Comparison of ENCODE assay signal across 19 cellular contexts in the genomic region with DNA sequence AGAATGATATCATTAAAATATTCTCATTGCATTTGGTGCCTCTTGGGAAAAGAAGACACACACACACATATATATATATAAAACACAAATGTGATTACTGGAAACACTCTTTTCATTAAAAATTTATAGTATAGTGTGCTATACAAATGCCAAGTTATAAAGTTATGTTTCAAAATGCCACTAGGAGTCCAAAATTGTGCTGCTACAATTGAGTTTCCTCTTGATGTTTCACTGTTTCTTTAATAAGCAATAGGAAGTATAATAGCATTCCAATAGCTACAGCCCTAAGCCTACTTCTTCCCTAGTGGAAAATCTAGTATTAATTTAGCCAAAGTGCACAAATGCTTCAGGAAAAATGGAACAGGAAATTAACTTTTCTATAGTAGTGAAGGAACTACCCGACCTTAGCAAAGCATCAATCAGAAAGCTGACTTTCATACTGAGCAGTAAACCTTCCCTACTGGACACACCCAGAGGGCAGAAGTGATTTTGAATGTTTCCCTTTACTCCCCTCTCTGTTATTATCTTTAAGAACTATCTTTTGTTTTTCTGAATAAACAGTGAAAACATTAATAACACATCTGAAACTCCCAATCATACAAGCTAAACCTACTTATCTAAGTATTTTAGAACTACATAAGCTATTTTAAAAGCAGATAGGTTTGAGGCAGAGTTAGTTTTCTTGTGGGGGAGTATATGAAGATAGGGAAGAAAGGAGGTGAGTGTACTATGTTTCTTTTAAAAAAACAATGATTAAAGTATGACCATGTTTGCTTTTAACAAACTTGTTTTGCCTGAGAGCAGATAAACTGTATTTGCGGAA. TPM values are rescaled to one million over a fixed set of nuclear protein-coding genes. Genes with fewer than 3 reads are reported as not detected.
DNase-seq lines count a peak whose midpoint lies in the region; ATAC-seq and TF ChIP-seq lines count a peak whose summit lies in the region.
"Had no signal": no experiment of that assay in that cellular context is flagged by ENCODE, and none has a peak within 500 bp of the region (broad histone marks: within the 10 kb centered on the region; RNA-seq: fewer than 3 reads in every experiment).

No MANE protein-coding gene starts in this region.

- peak overlapping the region; percentile 45; the same call in 1 of the 2 replicates for H3K4me3 ChIP-seq in ACC112 (ENCODE audit: low read depth, low read length)
- H3K4me3 ChIP-seq in SJSA1, result no peak overlapping the region
- no peak overlapping the region for H3K4me3 ChIP-seq in fibroblast of lung (replicated peaks in 1 of 4; ENCODE audit: control extremely low read depth in 1 of 4, insufficient read depth in 1 of 4, low read depth in 3 of 4, low read length in 4 of 4)
- no peak overlapping the region for H3K4me3 ChIP-seq in gastrocnemius medialis
- no peak overlapping the region for H3K4me3 ChIP-seq in CD4-positive, alpha-beta memory T cell (ENCODE audit: low read length in 2 of 2)
- H3K4me3 ChIP-seq: A549, Peyer's patch, tibial nerve had no signal

- no peaks in the 10 kb centered on the region for H3K36me3 Mint-ChIP-seq in activated T-cell treated with anti-CD3 and anti-CD28 coated beads, Interleukin-2, amount 50 U/mL, for 4 hours (ENCODE audit: insufficient read depth)
- H3K36me3 Mint-ChIP-seq in CD4-positive, alpha-beta memory T cell, result no peaks in the 10 kb centered on the region

- DNase-seq in SJSA1 (ENCODE audit: low read depth in 1 of 2, low spot score in 2 of 2) (peak in 1 of 2 experiments; percentile 69), fibroblast of lung (ENCODE audit: low read depth in 2 of 2) (peak in 1 of 2 donors; percentile 31), gastrocnemius medialis (no peak), NCI-H510A (lab: John Stamatoyannopoulos, UW) (no peak)
- DNase-seq in activated T-cell treated with anti-CD3 and anti-CD28 coated beads, Interleukin-2, amount 50 U/mL, for 4 hours, result no peak
- no peak for DNase-seq in CD4-positive, alpha-beta memory T cell
- DNase-seq: activated CD4-positive, alpha-beta T cell treated with anti-CD3 and anti-CD28 coated beads, Interleukin-2, amount 10 ng/mL, durations not matched to agents 24 days and 14 days; hippocampal formation; Karpas-422; kidney; NCI-H82; nucleus accumbens; Peyer's patch; small intestine had no signal

- H3K27me3 ChIP-seq in ACC112 (ENCODE audit: insufficient read depth, low read length), result no peaks in the 10 kb centered on the region
- H3K27me3 ChIP-seq in SJSA1 (replicated peaks), result no peaks in the 10 kb centered on the region
- H3K27me3 ChIP-seq in fibroblast of lung (ENCODE audit: control insufficient read depth, insufficient read depth, low read length), result no peaks in the 10 kb centered on the region
- no peaks in the 10 kb centered on the region for H3K27me3 ChIP-seq in gastrocnemius medialis
- no peaks in the 10 kb centered on the region for H3K27me3 ChIP-seq in CD4-positive, alpha-beta memory T cell (ENCODE audit: insufficient read depth, low read length)
- H3K27me3 ChIP-seq: Peyer's patch, tibial nerve had no signal

- H3K27ac ChIP-seq in ACC112 (ENCODE audit: low read depth, low read length) (peak overlapping the region; percentile 87), SJSA1 (peak overlapping the region; percentile 82), fibroblast of lung (ENCODE audit: insufficient read depth, low read length) (peak overlapping the region; percentile 40), gastrocnemius medialis (peak overlapping the region; percentile 91 to 98 (median 94))
- no peak overlapping the region for H3K27ac ChIP-seq in CD4-positive, alpha-beta memory T cell (ENCODE audit: low read depth, low read length)
- H3K27ac ChIP-seq: A549, Peyer's patch had no signal

- in situ Hi-C loops in gastrocnemius medialis (cut with MboI; ENCODE audit: low sequenced_read_pairs in 4 of 4), result no loop called here

- H3K9me3 Mint-ChIP-seq in activated T-cell treated with anti-CD3 and anti-CD28 coated beads, Interleukin-2, amount 50 U/mL, for 4 hours, result no peaks in the 10 kb centered on the region
- H3K9me3 Mint-ChIP-seq in CD4-positive, alpha-beta memory T cell, result peaks cover 0 to 2% (median 0%) of the 10 kb centered on the region in 8 donors
- H3K9me3 Mint-ChIP-seq: activated CD4-positive, alpha-beta T cell treated with anti-CD3 and anti-CD28 coated beads, Interleukin-2, amount 10 ng/mL, durations not matched to agents 24 days and 14 days had no signal

- H2AFZ ChIP-seq in ACC112 (ENCODE audit: low read length, unreplicated experiment) (peak overlapping the region; percentile 47), fibroblast of lung (ENCODE audit: low read length) (no peak overlapping the region)

- CTCF ChIA-PET in CD4-positive, alpha-beta memory T cell (lab: Charles Lee; ENCODE audit: partially characterized antibody), result interaction anchor here (5.5 kb wide), 1 partner anchor 15 kb away, joined by 42 read pairs; a partner anchor contains a TSS

- intact Hi-C loops in gastrocnemius medialis (cut with DNase I; ENCODE audit: low total_unique reads), result no loop called here
- intact Hi-C loops in CD4-positive, alpha-beta memory T cell (cut with micrococcal nuclease), result no loop called here

- H3K9ac ChIP-seq in fibroblast of lung (ENCODE audit: insufficient read depth, low read length), result no peak overlapping the region

- peak overlapping the region; percentile 54 for H3K4me2 ChIP-seq in fibroblast of lung (ENCODE audit: extremely low read depth, insufficient read depth, low read length)
- H3K4me2 ChIP-seq: A549 had no signal

- TF ChIP-seq POLR2A in gastrocnemius medialis (IDR thresholded peaks at IDR 0.05), result no peak

- H3K79me2 ChIP-seq in ACC112 (ENCODE audit: control insufficient read depth, insufficient read depth, low read length, unreplicated experiment) (peaks cover 41% of the 10 kb centered on the region), fibroblast of lung (ENCODE audit: control insufficient read depth, insufficient read depth, low read length) (peaks cover 71% of the 10 kb centered on the region)

- H3K27ac Mint-ChIP-seq in CD4-positive, alpha-beta memory T cell, result no peak overlapping the region
- H3K27ac Mint-ChIP-seq: activated CD4-positive, alpha-beta T cell treated with anti-CD3 and anti-CD28 coated beads, Interleukin-2, amount 10 ng/mL, durations not matched to agents 24 days and 14 days; CD14-positive monocyte had no signal

- no peak for TF ChIP-seq CTCF in fibroblast of lung (conservative IDR thresholded peaks at IDR 0.05 in 1 of 2, IDR thresholded peaks at IDR 0.05 in 1 of 2; ENCODE audit: low read depth in 1 of 2, low read length in 2 of 2)
- TF ChIP-seq CTCF in gastrocnemius medialis (IDR thresholded peaks at IDR 0.05 in 4 of 5, conservative IDR thresholded peaks at IDR 0.05 in 1 of 5), result no peak

- peaks cover 24% of the 10 kb centered on the region for H3K27me3 Mint-ChIP-seq in activated T-cell treated with anti-CD3 and anti-CD28 coated beads, Interleukin-2, amount 50 U/mL, for 4 hours (ENCODE audit: low read depth)
- H3K27me3 Mint-ChIP-seq in CD4-positive, alpha-beta memory T cell, result peaks cover 18 to 22% of the 10 kb centered on the region in 2 donors

- H3K4me1 Mint-ChIP-seq in activated T-cell treated with anti-CD3 and anti-CD28 coated beads, Interleukin-2, amount 50 U/mL, for 4 hours (ENCODE audit: low read depth), result peaks cover 6% of the 10 kb centered on the region
- peaks cover under 1 to 4% (median 4%) of the 10 kb centered on the region in 4 donors for H3K4me1 Mint-ChIP-seq in CD4-positive, alpha-beta memory T cell

- ATAC-seq in gastrocnemius medialis (no peak), HG03565 (IDR thresholded peaks at IDR 0.05; ENCODE audit: unreplicated experiment) (no peak)
- ATAC-seq in activated T-cell treated with anti-CD3 and anti-CD28 coated beads, Interleukin-2, amount 50 U/mL, for 4 hours, result no peak
- ATAC-seq: A549 had no signal

- no peaks in the 10 kb centered on the region for H4K20me1 ChIP-seq in fibroblast of lung (ENCODE audit: control insufficient read depth, extremely low read depth, insufficient read depth, low read length)

- H3K9me3 ChIP-seq in SJSA1 (replicated peaks) (no peaks in the 10 kb centered on the region), fibroblast of lung (ENCODE audit: control insufficient read depth, insufficient read depth, low read depth, low read length) (no peaks in the 10 kb centered on the region), gastrocnemius medialis (no peaks in the 10 kb centered on the region)
- no peaks in the 10 kb centered on the region for H3K9me3 ChIP-seq in CD4-positive, alpha-beta memory T cell (ENCODE audit: control insufficient read depth in 1 of 2, low read length in 2 of 2)
- H3K9me3 ChIP-seq: A549, Peyer's patch, tibial nerve had no signal

- H3K4me1 ChIP-seq in ACC112 (ENCODE audit: control insufficient read depth, insufficient read depth, low read length, unreplicated experiment) (peaks cover 52% of the 10 kb centered on the region), SJSA1 (replicated peaks) (peaks cover 70% of the 10 kb centered on the region), fibroblast of lung (ENCODE audit: control insufficient read depth, extremely low read depth, insufficient read depth, low read length) (peaks cover 19% of the 10 kb centered on the region), gastrocnemius medialis (peaks cover 92% of the 10 kb centered on the region in 2 donors)
- no peaks in the 10 kb centered on the region for H3K4me1 ChIP-seq in CD4-positive, alpha-beta memory T cell (ENCODE audit: insufficient read depth, low read length)
- H3K4me1 ChIP-seq: A549, Peyer's patch had no signal

- no peak overlapping the region for H3K4me3 Mint-ChIP-seq in activated T-cell treated with anti-CD3 and anti-CD28 coated beads, Interleukin-2, amount 50 U/mL, for 4 hours
- no peak overlapping the region for H3K4me3 Mint-ChIP-seq in CD4-positive, alpha-beta memory T cell
- H3K4me3 Mint-ChIP-seq: activated CD4-positive, alpha-beta T cell treated with anti-CD3 and anti-CD28 coated beads, Interleukin-2, amount 10 ng/mL, durations not matched to agents 24 days and 14 days; CD14-positive monocyte had no signal

- POLR2A ChIA-PET in CD4-positive, alpha-beta memory T cell (lab: Charles Lee; ENCODE audit: partially characterized antibody), result no interaction called here

- H3K36me3 ChIP-seq in ACC112 (ENCODE audit: insufficient read depth, low read length) (no peaks in the 10 kb centered on the region), SJSA1 (peaks cover 6% of the 10 kb centered on the region), fibroblast of lung (ENCODE audit: control insufficient read depth, insufficient read depth, low read length) (no peaks in the 10 kb centered on the region), gastrocnemius medialis (no peaks in the 10 kb centered on the region)
- H3K36me3 ChIP-seq in CD4-positive, alpha-beta memory T cell (ENCODE audit: insufficient read depth, low read length), result no peaks in the 10 kb centered on the region
- H3K36me3 ChIP-seq: Peyer's patch, tibial nerve had no signal

RNA-seq across cellular contexts. Expression of a gene that starts 13.6 kb away (rescaled TPM):
- total RNA-seq in SJSA1 (2014; rRNA removed; shearing (Covaris generic)), result 46.6 and 64.8 TPM in 2 replicates
- total RNA-seq in fibroblast of lung, result 84.0 and 196 TPM in 2 replicates
- 70.2 and 83.2 TPM in 2 replicates for polyA plus RNA-seq in fibroblast of lung
- polyA plus RNA-seq in fibroblast of lung (2012), result 46.2 and 59.8 TPM in 2 replicates
- polyA minus RNA-seq in fibroblast of lung (ENCODE audit: low replicate concordance), result 142 and 352 TPM in 2 replicates
- total RNA-seq in gastrocnemius medialis, result 10 to 100 TPM in 3 of 4 donors, 1 to 10 TPM in 1; 4.8 to 35.5 (median 34.1) TPM
- under 1 TPM; 0.20 to 0.69 (median 0.38) TPM for total RNA-seq in activated T-cell treated with anti-CD3 and anti-CD28 coated beads, Interleukin-2, amount 50 U/mL, for 4 hours
- total RNA-seq in CD4-positive, alpha-beta memory T cell, result under 1 TPM in 1 of 2 experiments, not detected in 1; 0.32 TPM
- polyA plus RNA-seq in CD4-positive, alpha-beta memory T cell, result not detected
- total RNA-seq: activated CD4-positive, alpha-beta T cell treated with anti-CD3 and anti-CD28 coated beads, Interleukin-2, amount 10 ng/mL, durations not matched to agents 24 days and 14 days had no signal

RNA-seq across cellular contexts. Expression of a gene that starts 51.6 kb away (rescaled TPM):
- 18.3 and 31.2 TPM in 2 replicates for total RNA-seq in SJSA1 (2014; rRNA removed; shearing (Covaris generic))
- 13.1 and 17.5 TPM in 2 replicates for total RNA-seq in fibroblast of lung
- 14.5 and 16.6 TPM in 2 replicates for polyA plus RNA-seq in fibroblast of lung
- 9.7 TPM in 2 replicates for polyA plus RNA-seq in fibroblast of lung (2012)
- 0.63 and 0.86 TPM in 2 replicates for polyA minus RNA-seq in fibroblast of lung (ENCODE audit: low replicate concordance)
- 1 to 10 TPM; 5.8 to 9.9 (median 6.7) TPM for total RNA-seq in gastrocnemius medialis
- 10 to 100 TPM; 23.9 to 29.4 (median 27.5) TPM for total RNA-seq in activated T-cell treated with anti-CD3 and anti-CD28 coated beads, Interleukin-2, amount 50 U/mL, for 4 hours
- 10 to 100 TPM; 24.1 to 26.5 TPM for total RNA-seq in CD4-positive, alpha-beta memory T cell
- 10 to 100 TPM; 29.7 to 32.2 TPM for polyA plus RNA-seq in CD4-positive, alpha-beta memory T cell
